ENCODE assay signal across 7 cellular contexts in genomic region chr7:48090095-48090805, GRCh38. TPM values are rescaled to one million over a fixed set of nuclear protein-coding genes. Genes with fewer than 3 reads are reported as not detected.
DNase-seq lines count a peak whose midpoint lies in the region; ATAC-seq, FAIRE-seq and TF ChIP-seq lines count a peak whose summit lies in the region.

No MANE protein-coding gene starts in this region.

- peaks cover 11% of the 10 kb centered on the region for H3K36me3 Mint-ChIP-seq in astrocyte (ENCODE audit: low read depth, unreplicated experiment)
- peaks cover 18 to 21% of the 10 kb centered on the region in 2 donors for H3K36me3 Mint-ChIP-seq in stimulated activated naive B cell treated with anti-CD40 and anti-IgM and Interleukin-4, amounts not matched to agents 10 μg/mL and 1 μg/mL and 100 μg/mL, for 72 hours

- H3K9ac ChIP-seq in astrocyte (ENCODE audit: low read length), result peak overlapping the region; percentile 87

- peaks cover 2% of the 10 kb centered on the region for H3K36me3 ChIP-seq in astrocyte (ENCODE audit: insufficient read depth, low read length)

- FAIRE-seq in astrocyte (lab: Jason Lieb, UNC), result no peak

- DNase-seq in HK-2 (ENCODE audit: unreplicated experiment), result peak; percentile 71
- peak; percentile 46 for DNase-seq in astrocyte (ENCODE audit: low read depth)
- peak; percentile 83 for DNase-seq in islet precursor cell
- DNase-seq in stimulated activated naive B cell treated with anti-CD40 and anti-IgM and Interleukin-4, amounts not matched to agents 10 μg/mL and 1 μg/mL and 100 μg/mL, for 72 hours, result no peak
- DNase-seq in NCI-H510A treated with DMSO at 0.1 percent for 48 hours (lab: John Stamatoyannopoulos, UW), result no peak
- DNase-seq in NCI-H748 treated with DMSO at 0.1 percent for 48 hours (lab: John Stamatoyannopoulos, UW), result no peak
- no peak for DNase-seq in EL

- H3K27ac ChIP-seq in astrocyte (ENCODE audit: low read depth, low read length), result peak overlapping the region; percentile 69

- H3K27me3 ChIP-seq in astrocyte (ENCODE audit: insufficient read depth, low read length), result no peaks in the 10 kb centered on the region

- peaks cover 33% of the 10 kb centered on the region for H3K79me2 ChIP-seq in astrocyte (ENCODE audit: insufficient read depth, low read length)

- H4K20me1 ChIP-seq in astrocyte (ENCODE audit: insufficient read depth, low read length), result peaks cover 5% of the 10 kb centered on the region

- peak overlapping the region; percentile 80 for H2AFZ ChIP-seq in astrocyte (ENCODE audit: low read depth, low read length)

- TF ChIP-seq CTCF in astrocyte (IDR thresholded peaks at IDR 0.05; ENCODE audit: insufficient read depth, low read depth, low read length), result no peak

- H3K4me3 Mint-ChIP-seq in astrocyte (ENCODE audit: unreplicated experiment), result peak overlapping the region; percentile 92
- peak overlapping the region; percentile 83 to 92 for H3K4me3 Mint-ChIP-seq in stimulated activated naive B cell treated with anti-CD40 and anti-IgM and Interleukin-4, amounts not matched to agents 10 μg/mL and 1 μg/mL and 100 μg/mL, for 72 hours

- H3K9me3 Mint-ChIP-seq in astrocyte (ENCODE audit: unreplicated experiment), result no peaks in the 10 kb centered on the region
- H3K9me3 Mint-ChIP-seq in stimulated activated naive B cell treated with anti-CD40 and anti-IgM and Interleukin-4, amounts not matched to agents 10 μg/mL and 1 μg/mL and 100 μg/mL, for 72 hours, result no peaks in the 10 kb centered on the region

- H3K4me1 ChIP-seq in astrocyte (ENCODE audit: insufficient read depth, low read length), result peaks cover 66% of the 10 kb centered on the region

- H3K27ac Mint-ChIP-seq in astrocyte (ENCODE audit: unreplicated experiment), result peak overlapping the region; percentile 59
- no peak overlapping the region for H3K27ac Mint-ChIP-seq in stimulated activated naive B cell treated with anti-CD40 and anti-IgM and Interleukin-4, amounts not matched to agents 10 μg/mL and 1 μg/mL and 100 μg/mL, for 72 hours

- peak overlapping the region; percentile 94 for H3K4me2 ChIP-seq in astrocyte (ENCODE audit: low read length)

- H3K4me3 ChIP-seq in astrocyte (ENCODE audit: insufficient read depth, low read depth, low read length), result peak overlapping the region; percentile 72

- peaks cover 48% of the 10 kb centered on the region for H3K4me1 Mint-ChIP-seq in astrocyte (ENCODE audit: low read depth, unreplicated experiment)
- peaks cover 21 to 53% of the 10 kb centered on the region in 2 donors for H3K4me1 Mint-ChIP-seq in stimulated activated naive B cell treated with anti-CD40 and anti-IgM and Interleukin-4, amounts not matched to agents 10 μg/mL and 1 μg/mL and 100 μg/mL, for 72 hours

- ATAC-seq in stimulated activated naive B cell treated with anti-CD40 and anti-IgM and Interleukin-4, amounts not matched to agents 10 μg/mL and 1 μg/mL and 100 μg/mL, for 72 hours (replicated peaks), result no peak

- H3K27me3 Mint-ChIP-seq in astrocyte (ENCODE audit: low read depth, unreplicated experiment), result no peaks in the 10 kb centered on the region
- H3K27me3 Mint-ChIP-seq in stimulated activated naive B cell treated with anti-CD40 and anti-IgM and Interleukin-4, amounts not matched to agents 10 μg/mL and 1 μg/mL and 100 μg/mL, for 72 hours, result peaks cover 4 to 13% of the 10 kb centered on the region in 2 donors

- no peaks in the 10 kb centered on the region for H3K9me3 ChIP-seq in astrocyte (ENCODE audit: insufficient read depth, low read depth, low read length)

RNA-seq across cellular contexts. Expression of gene UPP1, which starts 1.2 kb away (rescaled TPM):
- 33.6 and 54.2 TPM in 2 replicates for total RNA-seq in astrocyte

RNA-seq across cellular contexts. Expression of gene C7orf57, which starts 54.9 kb away (rescaled TPM):
- not detected in 2 replicates for total RNA-seq in astrocyte

Comparison
In these comparisons a context has a peak if more than half of its experiments do, and no peak if none do; other contexts are left out.
1. DNase-seq: peak in HK-2 (single experiment), astrocyte (single experiment) and islet precursor cell (single experiment); none in stimulated activated naive B cell treated with anti-CD40 and anti-IgM and Interleukin-4, amounts not matched to agents 10 μg/mL and 1 μg/mL and 100 μg/mL, for 72 hours (single experiment), NCI-H510A treated with DMSO at 0.1 percent for 48 hours (single experiment), NCI-H748 treated with DMSO at 0.1 percent for 48 hours (single experiment) and EL (single experiment).